In genomic region chr1:86516366-86516765, GRCh38 we compare ENCODE assay signal across 18 cellular contexts. TPM values are rescaled to one million over a fixed set of nuclear protein-coding genes. Genes with fewer than 3 reads are reported as not detected.
DNase-seq lines count a peak whose midpoint lies in the region; ATAC-seq, FAIRE-seq and TF ChIP-seq lines count a peak whose summit lies in the region.
"Had no signal": no experiment of that assay in that cellular context is flagged by ENCODE, and none has a peak within 500 bp of the region (broad histone marks: within the 10 kb centered on the region; RNA-seq: fewer than 3 reads in every experiment).

No MANE protein-coding gene starts in this region.

- POLR2A ChIA-PET in activated CD4-positive, alpha-beta T cell treated with anti-CD3 and anti-CD28 coated beads for 36 hours (lab: Charles Lee) = no interaction called here

- H3K4me3 Mint-ChIP-seq in Calu3 (ENCODE audit: low read depth, unreplicated experiment) = no peak overlapping the region
- no peak overlapping the region for H3K4me3 Mint-ChIP-seq in activated CD4-positive, alpha-beta T cell treated with anti-CD3 and anti-CD28 coated beads for 36 hours
- H3K4me3 Mint-ChIP-seq: HFFc6 had no signal

- no peaks in the 10 kb centered on the region for H3K36me3 Mint-ChIP-seq in Calu3 (ENCODE audit: insufficient read depth, unreplicated experiment)
- H3K36me3 Mint-ChIP-seq in activated CD4-positive, alpha-beta T cell treated with anti-CD3 and anti-CD28 coated beads for 36 hours (ENCODE audit: low read depth) = no peaks in the 10 kb centered on the region

- DNase-seq in Calu3 (no peak), NCI-H226 (peak; percentile 40), epithelial cell of esophagus (ENCODE audit: low read depth) (peak; percentile 26), left colon (no peak), KBM-7 (no peak), GM12892 (ENCODE audit: insufficient read length) (no peak)
- DNase-seq in activated CD4-positive, alpha-beta T cell treated with anti-CD3 and anti-CD28 coated beads for 36 hours = no peak
- DNase-seq: DMS79 treated with DMSO at 0.1 percent for 48 hours, GF-D8, HFFc6, KG1, NCI-H2029, NCI-H2171 treated with DMSO at 0.1 percent for 48 hours, NCI-H510A had no signal

- peak overlapping the region; percentile 81 for H3K27ac Mint-ChIP-seq in Calu3 (ENCODE audit: unreplicated experiment)
- H3K27ac Mint-ChIP-seq in activated CD4-positive, alpha-beta T cell treated with anti-CD3 and anti-CD28 coated beads for 36 hours = no peak overlapping the region
- H3K27ac Mint-ChIP-seq: HFFc6 had no signal

- H3K27me3 Mint-ChIP-seq in Calu3 (ENCODE audit: unreplicated experiment) = no peaks in the 10 kb centered on the region
- peaks cover 3% of the 10 kb centered on the region for H3K27me3 Mint-ChIP-seq in activated CD4-positive, alpha-beta T cell treated with anti-CD3 and anti-CD28 coated beads for 36 hours

- CTCF ChIA-PET in Calu3 (lab: Charles Lee) = interaction anchor here (1.2 to 1.8 kb wide), 3 partner anchors 26 to 226 kb away, joined by 4 to 11 read pairs (median 4); no protein-coding TSS in a partner anchor
- CTCF ChIA-PET in activated CD4-positive, alpha-beta T cell treated with anti-CD3 and anti-CD28 coated beads for 36 hours (lab: Charles Lee) = interaction anchor here (0.8 to 5.0 kb wide), 3 partner anchors 12 to 15 kb away, joined by 3 to 37 read pairs (median 4); no protein-coding TSS in a partner anchor

- no peak for TF ChIP-seq POLR2A in GM12892 (IDR thresholded peaks at IDR 0.05; ENCODE audit: low read depth, low read length)

- no peak for TF ChIP-seq CTCF in Calu3 (IDR thresholded peaks at IDR 0.05; ENCODE audit: unreplicated experiment)
- no peak for TF ChIP-seq CTCF in epithelial cell of esophagus (IDR thresholded peaks at IDR 0.05; ENCODE audit: insufficient read depth, low read depth, low read length, missing control alignments)

- no peak for FAIRE-seq in GM12892 (lab: Jason Lieb, UNC)
- FAIRE-seq: A204.1, RCC 7860 had no signal

- H3K4me1 Mint-ChIP-seq in Calu3 (ENCODE audit: low read depth, unreplicated experiment) = peaks cover 28% of the 10 kb centered on the region
- H3K4me1 Mint-ChIP-seq in activated CD4-positive, alpha-beta T cell treated with anti-CD3 and anti-CD28 coated beads for 36 hours = no peaks in the 10 kb centered on the region

- intact Hi-C loops in Calu3 (cut with micrococcal nuclease; ENCODE audit: unreplicated experiment) (loop anchor here (10.0 kb wide), 2 partner anchors 78 to 168 kb away; no protein-coding TSS in a partner anchor), left colon (cut with DNase I, micrococcal nuclease) (no loop called here)
- intact Hi-C loops in activated CD4-positive, alpha-beta T cell treated with anti-CD3 and anti-CD28 coated beads for 36 hours (cut with DNase I, micrococcal nuclease) = no loop called here

- H3K4me3 ChIP-seq in epithelial cell of esophagus (ENCODE audit: low read length) = no peak overlapping the region

- peak; percentile 16 for ATAC-seq in left colon
- no peak for ATAC-seq in GM18520 (IDR thresholded peaks at IDR 0.05; ENCODE audit: unreplicated experiment)
- no peak for ATAC-seq in activated CD4-positive, alpha-beta T cell treated with anti-CD3 and anti-CD28 coated beads for 36 hours

- in situ Hi-C loops in KBM-7 (cut with MboI; ENCODE audit: low pct_unique_long_range_greater_than_20kb, low sequenced_read_pairs) = no loop called here

- H3K9me3 Mint-ChIP-seq in Calu3 (ENCODE audit: low read depth, unreplicated experiment) = no peaks in the 10 kb centered on the region
- no peaks in the 10 kb centered on the region for H3K9me3 Mint-ChIP-seq in activated CD4-positive, alpha-beta T cell treated with anti-CD3 and anti-CD28 coated beads for 36 hours (ENCODE audit: low read depth)
- H3K9me3 Mint-ChIP-seq: HFFc6 had no signal

- no TSS peak for BruUV-seq in Calu3 (replicated peaks; lab: Mats Ljungman, UMichigan)

RNA-seq across cellular contexts. Expression of gene CLCA4, which starts 30.5 kb away (rescaled TPM):
- total RNA-seq in Calu3 (2022) = not detected in 2 replicates
- 1,000 to 10,000 TPM; 1,175 to 1,664 TPM for total RNA-seq in left colon
- total RNA-seq in activated CD4-positive, alpha-beta T cell treated with anti-CD3 and anti-CD28 coated beads for 36 hours = not detected
- not detected for polyA plus RNA-seq in GM12892 (2012; ENCODE audit: missing spikeins)
- total RNA-seq: H1 had no signal
- polyA plus RNA-seq: H1 had no signal

RNA-seq across cellular contexts. Expression of gene CLCA1, which starts 47.6 kb away (rescaled TPM):
- total RNA-seq in Calu3 (2022) = not detected in 2 replicates
- total RNA-seq in left colon = 100 to 1,000 TPM; 848 to 970 TPM
- total RNA-seq in activated CD4-positive, alpha-beta T cell treated with anti-CD3 and anti-CD28 coated beads for 36 hours = not detected
- polyA plus RNA-seq in GM12892 (2012; ENCODE audit: missing spikeins) = not detected
- total RNA-seq: H1, HFFc6 had no signal
- polyA plus RNA-seq: H1 had no signal

Comparison
In these comparisons a context has a peak if more than half of its experiments do, and no peak if none do; other contexts are left out.
1. DNase-seq: peak in NCI-H226 (single experiment) and epithelial cell of esophagus (single experiment); none in Calu3 (single experiment), left colon (0 of 2), KBM-7 (single experiment), activated CD4-positive, alpha-beta T cell treated with anti-CD3 and anti-CD28 coated beads for 36 hours (single experiment) and GM12892 (single experiment).
2. RNA of gene CLCA4, which starts 30.5 kb away (total RNA-seq): 1,175 to 1,664 TPM in left colon; not detected in Calu3 and not detected in activated CD4-positive, alpha-beta T cell treated with anti-CD3 and anti-CD28 coated beads for 36 hours; every median in the first group is over 100 times any median in the second.
3. RNA of gene CLCA1, which starts 47.6 kb away (total RNA-seq): 848 to 970 TPM in left colon; not detected in Calu3 and not detected in activated CD4-positive, alpha-beta T cell treated with anti-CD3 and anti-CD28 coated beads for 36 hours; every median in the first group is over 100 times any median in the second.